In the genomic region with DNA sequence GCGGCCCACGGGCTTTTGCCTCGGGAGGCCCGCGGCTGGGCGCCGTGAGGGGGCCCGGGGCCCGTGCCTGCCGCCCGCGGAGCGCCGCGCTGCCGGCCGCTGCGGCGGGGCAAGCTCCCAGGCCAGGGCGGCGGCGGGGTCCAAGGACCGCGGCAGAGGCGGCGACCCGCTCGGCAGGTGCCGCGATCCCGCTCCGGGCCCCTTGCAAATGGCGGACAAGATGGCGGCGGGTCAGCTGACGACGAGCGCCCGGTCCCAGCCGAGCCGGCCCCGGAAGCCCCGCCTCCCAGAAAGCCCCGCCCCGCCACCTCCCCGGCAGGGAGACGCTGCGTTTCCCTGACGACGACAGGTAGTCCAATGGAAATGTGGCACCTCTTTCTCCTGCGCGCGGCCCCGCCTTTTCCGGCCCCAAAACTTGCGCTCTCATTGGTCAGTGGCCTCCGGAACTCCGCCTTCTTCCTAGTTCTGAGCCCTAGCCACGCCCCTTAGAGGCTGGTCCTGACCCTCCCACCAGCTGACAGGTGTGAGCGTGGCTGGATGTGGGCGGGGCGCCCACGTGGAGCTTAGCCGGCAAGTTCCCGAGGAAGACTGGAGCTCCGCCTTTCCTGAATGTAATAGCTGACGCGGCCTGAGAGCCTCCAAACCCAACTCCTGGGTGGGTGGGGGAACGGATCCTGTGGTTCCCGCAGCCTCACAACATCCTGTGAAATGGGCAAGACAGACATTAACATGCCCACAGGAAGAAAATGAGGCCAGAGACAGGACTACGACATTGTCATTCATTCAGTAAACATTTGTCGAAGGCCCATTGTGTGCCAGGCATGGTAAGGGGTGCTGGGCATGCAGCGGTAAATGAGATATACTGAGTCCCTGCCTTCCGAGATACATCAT, we compare ENCODE assay signal across 1 cellular context.
TF ChIP-seq lines count a peak whose summit lies in the region.

A gene (minus strand): TSS at position 228 of the 891 bp plus-strand sequence. CDS start 232 bp downstream, outside the sequence.

TF ChIP-seq in GM12878, 131 proteins besides CTCF, POLR2A, EP300 and RAD21 (continued from another document and continues in another):
- TF ChIP-seq, protein P1, sequence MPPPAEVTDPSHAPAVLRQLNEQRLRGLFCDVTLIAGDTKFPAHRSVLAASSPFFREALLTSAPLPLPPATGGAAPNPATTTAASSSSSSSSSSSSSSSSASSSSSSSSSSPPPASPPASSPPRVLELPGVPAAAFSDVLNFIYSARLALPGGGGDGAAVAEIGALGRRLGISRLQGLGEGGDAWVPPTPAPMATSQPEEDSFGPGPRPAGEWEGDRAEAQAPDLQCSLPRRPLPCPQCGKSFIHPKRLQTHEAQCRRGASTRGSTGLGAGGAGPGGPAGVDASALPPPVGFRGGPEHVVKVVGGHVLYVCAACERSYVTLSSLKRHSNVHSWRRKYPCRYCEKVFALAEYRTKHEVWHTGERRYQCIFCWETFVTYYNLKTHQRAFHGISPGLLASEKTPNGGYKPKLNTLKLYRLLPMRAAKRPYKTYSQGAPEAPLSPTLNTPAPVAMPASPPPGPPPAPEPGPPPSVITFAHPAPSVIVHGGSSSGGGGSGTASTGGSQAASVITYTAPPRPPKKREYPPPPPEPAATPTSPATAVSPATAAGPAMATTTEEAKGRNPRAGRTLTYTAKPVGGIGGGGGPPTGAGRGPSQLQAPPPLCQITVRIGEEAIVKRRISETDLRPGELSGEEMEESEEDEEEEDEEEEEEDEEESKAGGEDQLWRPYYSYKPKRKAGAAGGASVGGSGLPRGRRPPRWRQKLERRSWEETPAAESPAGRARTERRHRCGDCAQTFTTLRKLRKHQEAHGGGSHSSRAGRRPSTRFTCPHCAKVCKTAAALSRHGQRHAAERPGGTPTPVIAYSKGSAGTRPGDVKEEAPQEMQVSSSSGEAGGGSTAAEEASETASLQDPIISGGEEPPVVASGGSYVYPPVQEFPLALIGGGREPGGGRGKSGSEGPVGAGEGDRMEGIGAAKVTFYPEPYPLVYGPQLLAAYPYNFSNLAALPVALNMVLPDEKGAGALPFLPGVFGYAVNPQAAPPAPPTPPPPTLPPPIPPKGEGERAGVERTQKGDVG (CRISPR knock-in tag; IDR thresholded peaks at IDR 0.05), result no peak
- TF ChIP-seq, protein P2, sequence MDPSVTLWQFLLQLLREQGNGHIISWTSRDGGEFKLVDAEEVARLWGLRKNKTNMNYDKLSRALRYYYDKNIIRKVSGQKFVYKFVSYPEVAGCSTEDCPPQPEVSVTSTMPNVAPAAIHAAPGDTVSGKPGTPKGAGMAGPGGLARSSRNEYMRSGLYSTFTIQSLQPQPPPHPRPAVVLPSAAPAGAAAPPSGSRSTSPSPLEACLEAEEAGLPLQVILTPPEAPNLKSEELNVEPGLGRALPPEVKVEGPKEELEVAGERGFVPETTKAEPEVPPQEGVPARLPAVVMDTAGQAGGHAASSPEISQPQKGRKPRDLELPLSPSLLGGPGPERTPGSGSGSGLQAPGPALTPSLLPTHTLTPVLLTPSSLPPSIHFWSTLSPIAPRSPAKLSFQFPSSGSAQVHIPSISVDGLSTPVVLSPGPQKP (IDR thresholded peaks at IDR 0.05; ENCODE audit: low read depth, low read length), result peak; percentile 66
- no peak for TF ChIP-seq CHD1 (IDR thresholded peaks at IDR 0.05; ENCODE audit: low read depth, low read length)
- TF ChIP-seq TBL1XR1 (IDR thresholded peaks at IDR 0.05; ENCODE audit: low read depth, low read length), result no peak
- TF ChIP-seq, protein P3, sequence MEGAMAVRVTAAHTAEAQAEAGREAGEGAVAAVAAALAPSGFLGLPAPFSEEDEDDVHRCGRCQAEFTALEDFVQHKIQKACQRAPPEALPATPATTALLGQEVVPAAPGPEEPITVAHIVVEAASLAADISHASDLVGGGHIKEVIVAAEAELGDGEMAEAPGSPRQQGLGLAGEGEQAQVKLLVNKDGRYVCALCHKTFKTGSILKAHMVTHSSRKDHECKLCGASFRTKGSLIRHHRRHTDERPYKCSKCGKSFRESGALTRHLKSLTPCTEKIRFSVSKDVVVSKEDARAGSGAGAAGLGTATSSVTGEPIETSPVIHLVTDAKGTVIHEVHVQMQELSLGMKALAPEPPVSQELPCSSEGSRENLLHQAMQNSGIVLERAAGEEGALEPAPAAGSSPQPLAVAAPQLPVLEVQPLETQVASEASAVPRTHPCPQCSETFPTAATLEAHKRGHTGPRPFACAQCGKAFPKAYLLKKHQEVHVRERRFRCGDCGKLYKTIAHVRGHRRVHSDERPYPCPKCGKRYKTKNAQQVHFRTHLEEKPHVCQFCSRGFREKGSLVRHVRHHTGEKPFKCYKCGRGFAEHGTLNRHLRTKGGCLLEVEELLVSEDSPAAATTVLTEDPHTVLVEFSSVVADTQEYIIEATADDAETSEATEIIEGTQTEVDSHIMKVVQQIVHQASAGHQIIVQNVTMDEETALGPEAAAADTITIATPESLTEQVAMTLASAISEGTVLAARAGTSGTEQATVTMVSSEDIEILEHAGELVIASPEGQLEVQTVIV (IDR thresholded peaks at IDR 0.05; ENCODE audit: borderline replicate concordance, partially characterized antibody), result peak; percentile 84
- TF ChIP-seq, protein P4, sequence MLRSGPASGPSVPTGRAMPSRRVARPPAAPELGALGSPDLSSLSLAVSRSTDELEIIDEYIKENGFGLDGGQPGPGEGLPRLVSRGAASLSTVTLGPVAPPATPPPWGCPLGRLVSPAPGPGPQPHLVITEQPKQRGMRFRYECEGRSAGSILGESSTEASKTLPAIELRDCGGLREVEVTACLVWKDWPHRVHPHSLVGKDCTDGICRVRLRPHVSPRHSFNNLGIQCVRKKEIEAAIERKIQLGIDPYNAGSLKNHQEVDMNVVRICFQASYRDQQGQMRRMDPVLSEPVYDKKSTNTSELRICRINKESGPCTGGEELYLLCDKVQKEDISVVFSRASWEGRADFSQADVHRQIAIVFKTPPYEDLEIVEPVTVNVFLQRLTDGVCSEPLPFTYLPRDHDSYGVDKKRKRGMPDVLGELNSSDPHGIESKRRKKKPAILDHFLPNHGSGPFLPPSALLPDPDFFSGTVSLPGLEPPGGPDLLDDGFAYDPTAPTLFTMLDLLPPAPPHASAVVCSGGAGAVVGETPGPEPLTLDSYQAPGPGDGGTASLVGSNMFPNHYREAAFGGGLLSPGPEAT (IDR thresholded peaks at IDR 0.05; ENCODE audit: low read depth), result peak; percentile 20; the same call in 1 of the 2 replicates
- TF ChIP-seq, protein P5, sequence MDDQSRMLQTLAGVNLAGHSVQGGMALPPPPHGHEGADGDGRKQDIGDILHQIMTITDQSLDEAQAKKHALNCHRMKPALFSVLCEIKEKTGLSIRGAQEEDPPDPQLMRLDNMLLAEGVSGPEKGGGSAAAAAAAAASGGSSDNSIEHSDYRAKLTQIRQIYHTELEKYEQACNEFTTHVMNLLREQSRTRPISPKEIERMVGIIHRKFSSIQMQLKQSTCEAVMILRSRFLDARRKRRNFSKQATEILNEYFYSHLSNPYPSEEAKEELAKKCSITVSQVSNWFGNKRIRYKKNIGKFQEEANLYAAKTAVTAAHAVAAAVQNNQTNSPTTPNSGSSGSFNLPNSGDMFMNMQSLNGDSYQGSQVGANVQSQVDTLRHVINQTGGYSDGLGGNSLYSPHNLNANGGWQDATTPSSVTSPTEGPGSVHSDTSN (IDR thresholded peaks at IDR 0.05; ENCODE audit: insufficient replicate concordance, low read depth, low read length), result no peak
- TF ChIP-seq, protein P6, sequence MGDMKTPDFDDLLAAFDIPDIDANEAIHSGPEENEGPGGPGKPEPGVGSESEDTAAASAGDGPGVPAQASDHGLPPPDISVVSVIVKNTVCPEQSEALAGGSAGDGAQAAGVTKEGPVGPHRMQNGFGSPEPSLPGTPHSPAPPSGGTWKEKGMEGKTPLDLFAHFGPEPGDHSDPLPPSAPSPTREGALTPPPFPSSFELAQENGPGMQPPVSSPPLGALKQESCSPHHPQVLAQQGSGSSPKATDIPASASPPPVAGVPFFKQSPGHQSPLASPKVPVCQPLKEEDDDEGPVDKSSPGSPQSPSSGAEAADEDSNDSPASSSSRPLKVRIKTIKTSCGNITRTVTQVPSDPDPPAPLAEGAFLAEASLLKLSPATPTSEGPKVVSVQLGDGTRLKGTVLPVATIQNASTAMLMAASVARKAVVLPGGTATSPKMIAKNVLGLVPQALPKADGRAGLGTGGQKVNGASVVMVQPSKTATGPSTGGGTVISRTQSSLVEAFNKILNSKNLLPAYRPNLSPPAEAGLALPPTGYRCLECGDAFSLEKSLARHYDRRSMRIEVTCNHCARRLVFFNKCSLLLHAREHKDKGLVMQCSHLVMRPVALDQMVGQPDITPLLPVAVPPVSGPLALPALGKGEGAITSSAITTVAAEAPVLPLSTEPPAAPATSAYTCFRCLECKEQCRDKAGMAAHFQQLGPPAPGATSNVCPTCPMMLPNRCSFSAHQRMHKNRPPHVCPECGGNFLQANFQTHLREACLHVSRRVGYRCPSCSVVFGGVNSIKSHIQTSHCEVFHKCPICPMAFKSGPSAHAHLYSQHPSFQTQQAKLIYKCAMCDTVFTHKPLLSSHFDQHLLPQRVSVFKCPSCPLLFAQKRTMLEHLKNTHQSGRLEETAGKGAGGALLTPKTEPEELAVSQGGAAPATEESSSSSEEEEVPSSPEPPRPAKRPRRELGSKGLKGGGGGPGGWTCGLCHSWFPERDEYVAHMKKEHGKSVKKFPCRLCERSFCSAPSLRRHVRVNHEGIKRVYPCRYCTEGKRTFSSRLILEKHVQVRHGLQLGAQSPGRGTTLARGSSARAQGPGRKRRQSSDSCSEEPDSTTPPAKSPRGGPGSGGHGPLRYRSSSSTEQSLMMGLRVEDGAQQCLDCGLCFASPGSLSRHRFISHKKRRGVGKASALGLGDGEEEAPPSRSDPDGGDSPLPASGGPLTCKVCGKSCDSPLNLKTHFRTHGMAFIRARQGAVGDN (IDR thresholded peaks at IDR 0.05), result 0 out of 2 replicates have a peak, but pooled peaks have one; percentile 30
- no peak for TF ChIP-seq SREBF1 (IDR thresholded peaks at IDR 0.05; ENCODE audit: low read length)
- no peak for TF ChIP-seq TCF7 (IDR thresholded peaks at IDR 0.05; ENCODE audit: borderline replicate concordance)
- peak; percentile 82 for TF ChIP-seq CREB1 (IDR thresholded peaks at IDR 0.05; ENCODE audit: low read depth)
- TF ChIP-seq RELA (IDR thresholded peaks at IDR 0.05; ENCODE audit: borderline replicate concordance, partially characterized antibody), result peak; percentile 28
- TF ChIP-seq, protein P7, sequence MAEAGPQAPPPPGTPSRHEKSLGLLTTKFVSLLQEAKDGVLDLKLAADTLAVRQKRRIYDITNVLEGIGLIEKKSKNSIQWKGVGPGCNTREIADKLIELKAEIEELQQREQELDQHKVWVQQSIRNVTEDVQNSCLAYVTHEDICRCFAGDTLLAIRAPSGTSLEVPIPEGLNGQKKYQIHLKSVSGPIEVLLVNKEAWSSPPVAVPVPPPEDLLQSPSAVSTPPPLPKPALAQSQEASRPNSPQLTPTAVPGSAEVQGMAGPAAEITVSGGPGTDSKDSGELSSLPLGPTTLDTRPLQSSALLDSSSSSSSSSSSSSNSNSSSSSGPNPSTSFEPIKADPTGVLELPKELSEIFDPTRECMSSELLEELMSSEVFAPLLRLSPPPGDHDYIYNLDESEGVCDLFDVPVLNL (IDR thresholded peaks at IDR 0.05; ENCODE audit: low read depth, low read length), result no peak
- TF ChIP-seq DPF2 (IDR thresholded peaks at IDR 0.05), result peak; percentile 1; the same call in 1 of the 2 replicates
- TF ChIP-seq, protein P8, sequence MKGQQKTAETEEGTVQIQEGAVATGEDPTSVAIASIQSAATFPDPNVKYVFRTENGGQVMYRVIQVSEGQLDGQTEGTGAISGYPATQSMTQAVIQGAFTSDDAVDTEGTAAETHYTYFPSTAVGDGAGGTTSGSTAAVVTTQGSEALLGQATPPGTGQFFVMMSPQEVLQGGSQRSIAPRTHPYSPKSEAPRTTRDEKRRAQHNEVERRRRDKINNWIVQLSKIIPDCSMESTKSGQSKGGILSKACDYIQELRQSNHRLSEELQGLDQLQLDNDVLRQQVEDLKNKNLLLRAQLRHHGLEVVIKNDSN (IDR thresholded peaks at IDR 0.05; ENCODE audit: borderline replicate concordance, extremely low read length, insufficient read depth, low read depth, low read length), result peak; percentile 76
- no peak for TF ChIP-seq TARDBP (IDR thresholded peaks at IDR 0.05; ENCODE audit: borderline replicate concordance)
- no peak for TF ChIP-seq ZNF24 (IDR thresholded peaks at IDR 0.05)
- TF ChIP-seq, protein P9, sequence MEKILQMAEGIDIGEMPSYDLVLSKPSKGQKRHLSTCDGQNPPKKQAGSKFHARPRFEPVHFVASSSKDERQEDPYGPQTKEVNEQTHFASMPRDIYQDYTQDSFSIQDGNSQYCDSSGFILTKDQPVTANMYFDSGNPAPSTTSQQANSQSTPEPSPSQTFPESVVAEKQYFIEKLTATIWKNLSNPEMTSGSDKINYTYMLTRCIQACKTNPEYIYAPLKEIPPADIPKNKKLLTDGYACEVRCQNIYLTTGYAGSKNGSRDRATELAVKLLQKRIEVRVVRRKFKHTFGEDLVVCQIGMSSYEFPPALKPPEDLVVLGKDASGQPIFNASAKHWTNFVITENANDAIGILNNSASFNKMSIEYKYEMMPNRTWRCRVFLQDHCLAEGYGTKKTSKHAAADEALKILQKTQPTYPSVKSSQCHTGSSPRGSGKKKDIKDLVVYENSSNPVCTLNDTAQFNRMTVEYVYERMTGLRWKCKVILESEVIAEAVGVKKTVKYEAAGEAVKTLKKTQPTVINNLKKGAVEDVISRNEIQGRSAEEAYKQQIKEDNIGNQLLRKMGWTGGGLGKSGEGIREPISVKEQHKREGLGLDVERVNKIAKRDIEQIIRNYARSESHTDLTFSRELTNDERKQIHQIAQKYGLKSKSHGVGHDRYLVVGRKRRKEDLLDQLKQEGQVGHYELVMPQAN (conservative IDR thresholded peaks at IDR 0.05), result peak; percentile 96
- peak; percentile 64 for TF ChIP-seq GATAD2B (conservative IDR thresholded peaks at IDR 0.05; ENCODE audit: low read depth)
- TF ChIP-seq PAX5 (IDR thresholded peaks at IDR 0.05; ENCODE audit: borderline replicate concordance, low read depth, low read length), result no peak
- TF ChIP-seq IKZF2 (IDR thresholded peaks at IDR 0.05), result no peak
- TF ChIP-seq HCFC1 (IDR thresholded peaks at IDR 0.05; ENCODE audit: low read length), result no peak
- peak; percentile 63 for TF ChIP-seq IKZF1 (conservative IDR thresholded peaks at IDR 0.05)
- TF ChIP-seq SPI1 (IDR thresholded peaks at IDR 0.05; ENCODE audit: borderline replicate concordance, insufficient read depth, low read depth, low read length), result no peak
- peak; percentile 46 for TF ChIP-seq NR2F1 (conservative IDR thresholded peaks at IDR 0.05)
- peak; percentile 93 for TF ChIP-seq HDGF (IDR thresholded peaks at IDR 0.05)
- TF ChIP-seq JUND (IDR thresholded peaks at IDR 0.05; ENCODE audit: low read depth, low read length), result no peak
- no peak for TF ChIP-seq FOS (IDR thresholded peaks at IDR 0.05; ENCODE audit: borderline replicate concordance, extremely low read depth, insufficient read length)
- TF ChIP-seq, protein P10, sequence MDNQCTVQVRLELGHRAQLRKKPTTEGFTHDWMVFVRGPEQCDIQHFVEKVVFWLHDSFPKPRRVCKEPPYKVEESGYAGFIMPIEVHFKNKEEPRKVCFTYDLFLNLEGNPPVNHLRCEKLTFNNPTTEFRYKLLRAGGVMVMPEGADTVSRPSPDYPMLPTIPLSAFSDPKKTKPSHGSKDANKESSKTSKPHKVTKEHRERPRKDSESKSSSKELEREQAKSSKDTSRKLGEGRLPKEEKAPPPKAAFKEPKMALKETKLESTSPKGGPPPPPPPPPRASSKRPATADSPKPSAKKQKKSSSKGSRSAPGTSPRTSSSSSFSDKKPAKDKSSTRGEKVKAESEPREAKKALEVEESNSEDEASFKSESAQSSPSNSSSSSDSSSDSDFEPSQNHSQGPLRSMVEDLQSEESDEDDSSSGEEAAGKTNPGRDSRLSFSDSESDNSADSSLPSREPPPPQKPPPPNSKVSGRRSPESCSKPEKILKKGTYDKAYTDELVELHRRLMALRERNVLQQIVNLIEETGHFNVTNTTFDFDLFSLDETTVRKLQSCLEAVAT (IDR thresholded peaks at IDR 0.05), result no peak
- TF ChIP-seq ZNF207 (IDR thresholded peaks at IDR 0.05; ENCODE audit: borderline replicate concordance), result no peak
